1 cellular context compared by ENCODE assay signal in genomic region chr6:156928126-156928525, GRCh38.
TF ChIP-seq lines count a peak whose summit lies in the region.

No MANE protein-coding gene starts in this region.

TF ChIP-seq in HEK293T, 16 proteins besides CTCF, POLR2A, EP300 and RAD21 (continued from another document):
- TF ChIP-seq CTBP1 (IDR thresholded peaks at IDR 0.05; ENCODE audit: borderline replicate concordance) = no peak
- no peak for TF ChIP-seq SUZ12 (IDR thresholded peaks at IDR 0.05)
- TF ChIP-seq HDGF (IDR thresholded peaks at IDR 0.05; ENCODE audit: borderline replicate concordance) = no peak
- TF ChIP-seq ELF4 (IDR thresholded peaks at IDR 0.05) = no peak
- no peak for TF ChIP-seq LEF1 (IDR thresholded peaks at IDR 0.05; ENCODE audit: borderline replicate concordance)
TF ChIP-seq in HEK293T: peak in this region for 0.
